In the genomic region with DNA sequence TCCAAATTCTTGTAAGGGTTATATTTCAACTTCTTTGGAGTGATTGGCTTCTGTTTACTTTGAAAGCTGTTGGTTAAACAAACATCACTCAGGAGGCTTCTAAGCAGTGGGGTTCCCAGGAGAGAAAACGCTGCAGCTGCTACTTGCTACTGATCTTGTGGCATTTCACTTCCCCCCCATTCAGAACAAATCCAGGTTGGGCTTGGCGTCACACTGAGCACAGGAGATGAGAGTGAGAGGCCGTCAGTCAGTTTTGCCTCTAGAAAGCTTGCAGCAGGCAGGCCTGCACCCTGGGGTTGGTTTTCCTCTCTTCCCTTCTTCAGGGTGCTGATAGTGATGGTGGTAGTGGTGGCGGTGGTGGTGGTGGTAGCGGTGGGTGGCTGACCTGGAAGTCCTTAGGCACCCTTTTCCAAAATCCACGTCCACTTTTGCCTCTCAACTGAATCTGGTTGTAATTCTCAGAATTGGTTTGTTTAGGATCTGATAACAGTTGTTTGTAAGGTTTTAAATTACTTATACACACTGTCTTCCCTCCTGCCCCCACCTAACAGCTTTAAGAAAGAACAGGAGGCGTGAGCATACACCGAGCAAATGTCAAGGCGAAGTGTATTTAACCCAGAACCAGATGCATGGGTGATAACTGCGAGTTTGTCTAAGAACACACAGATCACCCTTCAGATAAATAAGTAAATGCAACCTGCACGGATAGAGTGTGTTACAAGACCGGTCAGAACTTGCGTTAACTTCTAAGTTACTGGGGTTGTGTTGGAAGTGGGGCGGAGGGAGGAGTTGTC, we compare ENCODE assay signal across 1 cellular context.
A peak's percentile ranks its signal among the peaks of the same experiment; 100 is the strongest.
TF ChIP-seq lines count a peak whose summit lies in the region.

No MANE protein-coding gene starts in this region.

TF ChIP-seq in HEK293, 187 proteins besides CTCF, POLR2A, EP300 and RAD21 (continued from another document and continues in another):
- TF ChIP-seq ZNF148 (tag by site-specific recombination; IDR thresholded peaks at IDR 0.05; ENCODE audit: borderline replicate concordance) (no peak), ZNF391 (tag by site-specific recombination; IDR thresholded peaks at IDR 0.05; ENCODE audit: borderline replicate concordance, low read depth) (no peak), ZNF266 (tag by site-specific recombination; IDR thresholded peaks at IDR 0.05; ENCODE audit: low read depth) (no peak), ZNF248 (tag by site-specific recombination; IDR thresholded peaks at IDR 0.05) (no peak), ZNF404 (tag by site-specific recombination; IDR thresholded peaks at IDR 0.05) (no peak), ZNF518A (tag by site-specific recombination; conservative IDR thresholded peaks at IDR 0.05; ENCODE audit: low read depth) (no peak), YY1 (tag by site-specific recombination; IDR thresholded peaks at IDR 0.05) (no peak), EGR2 (tag by site-specific recombination; IDR thresholded peaks at IDR 0.05; ENCODE audit: low read depth) (no peak), ZNF830 (tag by site-specific recombination; IDR thresholded peaks at IDR 0.05; ENCODE audit: low read depth) (no peak), ZNF580 (tag by site-specific recombination; IDR thresholded peaks at IDR 0.05) (no peak; the same call in 1 of the 2 replicates), ZFP41 (tag by site-specific recombination; IDR thresholded peaks at IDR 0.05; ENCODE audit: borderline replicate concordance) (no peak), ZNF548 (tag by site-specific recombination; IDR thresholded peaks at IDR 0.05) (no peak), ZNF555 (tag by site-specific recombination; conservative IDR thresholded peaks at IDR 0.05) (no peak), ZNF610 (tag by site-specific recombination; IDR thresholded peaks at IDR 0.05; ENCODE audit: borderline replicate concordance) (no peak), ZNF133 (tag by site-specific recombination; IDR thresholded peaks at IDR 0.05) (no peak), ZNF37A (tag by site-specific recombination; IDR thresholded peaks at IDR 0.05) (no peak), ZNF791 (tag by site-specific recombination; IDR thresholded peaks at IDR 0.05) (no peak), KLF16 (tag by site-specific recombination; IDR thresholded peaks at IDR 0.05) (no peak), ZNF311 (tag by site-specific recombination; IDR thresholded peaks at IDR 0.05; ENCODE audit: borderline replicate concordance) (no peak), ZBTB17 (tag by site-specific recombination; IDR thresholded peaks at IDR 0.05) (peak; percentile 14; the same call in 1 of the 2 replicates), ZNF544 (tag by site-specific recombination; IDR thresholded peaks at IDR 0.05) (no peak), ZNF175 (tag by site-specific recombination; IDR thresholded peaks at IDR 0.05) (no peak), ZNF174 (tag by site-specific recombination; IDR thresholded peaks at IDR 0.05) (no peak), ZNF571 (tag by site-specific recombination; IDR thresholded peaks at IDR 0.05) (no peak), ZNF561 (tag by site-specific recombination; IDR thresholded peaks at IDR 0.05; ENCODE audit: borderline replicate concordance) (peak; percentile 64; the same call in 1 of the 2 replicates), ZBTB20 (tag by site-specific recombination; IDR thresholded peaks at IDR 0.05) (peak; percentile 42; the same call in 1 of the 2 replicates), ATF2 (tag by site-specific recombination; IDR thresholded peaks at IDR 0.05; ENCODE audit: low read depth) (no peak), ZNF529 (tag by site-specific recombination; IDR thresholded peaks at IDR 0.05; ENCODE audit: insufficient replicate concordance) (no peak), ZNF184 (tag by site-specific recombination; IDR thresholded peaks at IDR 0.05) (no peak), HOXA7 (CRISPR knock-in tag; IDR thresholded peaks at IDR 0.05; ENCODE audit: borderline replicate concordance) (no peak), ZNF157 (tag by site-specific recombination; IDR thresholded peaks at IDR 0.05) (no peak), ZNF585B (tag by site-specific recombination; IDR thresholded peaks at IDR 0.05) (no peak), ZNF623 (tag by site-specific recombination; IDR thresholded peaks at IDR 0.05) (no peak), ZNF514 (tag by site-specific recombination; IDR thresholded peaks at IDR 0.05) (no peak)
- TF ChIP-seq, protein P1, sequence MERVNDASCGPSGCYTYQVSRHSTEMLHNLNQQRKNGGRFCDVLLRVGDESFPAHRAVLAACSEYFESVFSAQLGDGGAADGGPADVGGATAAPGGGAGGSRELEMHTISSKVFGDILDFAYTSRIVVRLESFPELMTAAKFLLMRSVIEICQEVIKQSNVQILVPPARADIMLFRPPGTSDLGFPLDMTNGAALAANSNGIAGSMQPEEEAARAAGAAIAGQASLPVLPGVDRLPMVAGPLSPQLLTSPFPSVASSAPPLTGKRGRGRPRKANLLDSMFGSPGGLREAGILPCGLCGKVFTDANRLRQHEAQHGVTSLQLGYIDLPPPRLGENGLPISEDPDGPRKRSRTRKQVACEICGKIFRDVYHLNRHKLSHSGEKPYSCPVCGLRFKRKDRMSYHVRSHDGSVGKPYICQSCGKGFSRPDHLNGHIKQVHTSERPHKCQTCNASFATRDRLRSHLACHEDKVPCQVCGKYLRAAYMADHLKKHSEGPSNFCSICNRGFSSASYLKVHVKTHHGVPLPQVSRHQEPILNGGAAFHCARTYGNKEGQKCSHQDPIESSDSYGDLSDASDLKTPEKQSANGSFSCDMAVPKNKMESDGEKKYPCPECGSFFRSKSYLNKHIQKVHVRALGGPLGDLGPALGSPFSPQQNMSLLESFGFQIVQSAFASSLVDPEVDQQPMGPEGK (tag by site-specific recombination; IDR thresholded peaks at IDR 0.05) = peak; percentile 65
- TF ChIP-seq, protein P2, sequence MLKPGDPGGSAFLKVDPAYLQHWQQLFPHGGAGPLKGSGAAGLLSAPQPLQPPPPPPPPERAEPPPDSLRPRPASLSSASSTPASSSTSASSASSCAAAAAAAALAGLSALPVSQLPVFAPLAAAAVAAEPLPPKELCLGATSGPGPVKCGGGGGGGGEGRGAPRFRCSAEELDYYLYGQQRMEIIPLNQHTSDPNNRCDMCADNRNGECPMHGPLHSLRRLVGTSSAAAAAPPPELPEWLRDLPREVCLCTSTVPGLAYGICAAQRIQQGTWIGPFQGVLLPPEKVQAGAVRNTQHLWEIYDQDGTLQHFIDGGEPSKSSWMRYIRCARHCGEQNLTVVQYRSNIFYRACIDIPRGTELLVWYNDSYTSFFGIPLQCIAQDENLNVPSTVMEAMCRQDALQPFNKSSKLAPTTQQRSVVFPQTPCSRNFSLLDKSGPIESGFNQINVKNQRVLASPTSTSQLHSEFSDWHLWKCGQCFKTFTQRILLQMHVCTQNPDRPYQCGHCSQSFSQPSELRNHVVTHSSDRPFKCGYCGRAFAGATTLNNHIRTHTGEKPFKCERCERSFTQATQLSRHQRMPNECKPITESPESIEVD (tag by site-specific recombination; IDR thresholded peaks at IDR 0.05) = peak; percentile 81; the same call in 1 of the 2 replicates
- TF ChIP-seq, protein P3, sequence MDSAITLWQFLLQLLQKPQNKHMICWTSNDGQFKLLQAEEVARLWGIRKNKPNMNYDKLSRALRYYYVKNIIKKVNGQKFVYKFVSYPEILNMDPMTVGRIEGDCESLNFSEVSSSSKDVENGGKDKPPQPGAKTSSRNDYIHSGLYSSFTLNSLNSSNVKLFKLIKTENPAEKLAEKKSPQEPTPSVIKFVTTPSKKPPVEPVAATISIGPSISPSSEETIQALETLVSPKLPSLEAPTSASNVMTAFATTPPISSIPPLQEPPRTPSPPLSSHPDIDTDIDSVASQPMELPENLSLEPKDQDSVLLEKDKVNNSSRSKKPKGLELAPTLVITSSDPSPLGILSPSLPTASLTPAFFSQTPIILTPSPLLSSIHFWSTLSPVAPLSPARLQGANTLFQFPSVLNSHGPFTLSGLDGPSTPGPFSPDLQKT (IDR thresholded peaks at IDR 0.05; ENCODE audit: borderline replicate concordance, low read depth, low read length) = no peak
- TF ChIP-seq, protein P4, sequence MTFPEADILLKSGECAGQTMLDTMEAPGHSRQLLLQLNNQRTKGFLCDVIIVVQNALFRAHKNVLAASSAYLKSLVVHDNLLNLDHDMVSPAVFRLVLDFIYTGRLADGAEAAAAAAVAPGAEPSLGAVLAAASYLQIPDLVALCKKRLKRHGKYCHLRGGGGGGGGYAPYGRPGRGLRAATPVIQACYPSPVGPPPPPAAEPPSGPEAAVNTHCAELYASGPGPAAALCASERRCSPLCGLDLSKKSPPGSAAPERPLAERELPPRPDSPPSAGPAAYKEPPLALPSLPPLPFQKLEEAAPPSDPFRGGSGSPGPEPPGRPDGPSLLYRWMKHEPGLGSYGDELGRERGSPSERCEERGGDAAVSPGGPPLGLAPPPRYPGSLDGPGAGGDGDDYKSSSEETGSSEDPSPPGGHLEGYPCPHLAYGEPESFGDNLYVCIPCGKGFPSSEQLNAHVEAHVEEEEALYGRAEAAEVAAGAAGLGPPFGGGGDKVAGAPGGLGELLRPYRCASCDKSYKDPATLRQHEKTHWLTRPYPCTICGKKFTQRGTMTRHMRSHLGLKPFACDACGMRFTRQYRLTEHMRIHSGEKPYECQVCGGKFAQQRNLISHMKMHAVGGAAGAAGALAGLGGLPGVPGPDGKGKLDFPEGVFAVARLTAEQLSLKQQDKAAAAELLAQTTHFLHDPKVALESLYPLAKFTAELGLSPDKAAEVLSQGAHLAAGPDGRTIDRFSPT (tag by site-specific recombination; IDR thresholded peaks at IDR 0.05) = no peak
- TF ChIP-seq, protein P5, sequence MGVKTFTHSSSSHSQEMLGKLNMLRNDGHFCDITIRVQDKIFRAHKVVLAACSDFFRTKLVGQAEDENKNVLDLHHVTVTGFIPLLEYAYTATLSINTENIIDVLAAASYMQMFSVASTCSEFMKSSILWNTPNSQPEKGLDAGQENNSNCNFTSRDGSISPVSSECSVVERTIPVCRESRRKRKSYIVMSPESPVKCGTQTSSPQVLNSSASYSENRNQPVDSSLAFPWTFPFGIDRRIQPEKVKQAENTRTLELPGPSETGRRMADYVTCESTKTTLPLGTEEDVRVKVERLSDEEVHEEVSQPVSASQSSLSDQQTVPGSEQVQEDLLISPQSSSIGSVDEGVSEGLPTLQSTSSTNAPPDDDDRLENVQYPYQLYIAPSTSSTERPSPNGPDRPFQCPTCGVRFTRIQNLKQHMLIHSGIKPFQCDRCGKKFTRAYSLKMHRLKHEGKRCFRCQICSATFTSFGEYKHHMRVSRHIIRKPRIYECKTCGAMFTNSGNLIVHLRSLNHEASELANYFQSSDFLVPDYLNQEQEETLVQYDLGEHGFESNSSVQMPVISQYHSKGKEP (tag by site-specific recombination; IDR thresholded peaks at IDR 0.05) = peak; percentile 98
